13 cellular contexts compared by ENCODE assay signal in genomic region chr1:69263982-69264381, GRCh38.
DNase-seq lines count a peak whose midpoint lies in the region; ATAC-seq and TF ChIP-seq lines count a peak whose summit lies in the region.
"Had no signal": no experiment of that assay in that cellular context is flagged by ENCODE, and none has a peak within 500 bp of the region (broad histone marks: within the 10 kb centered on the region; RNA-seq: fewer than 3 reads in every experiment).

No MANE protein-coding gene starts in this region.

- H3K9me3 Mint-ChIP-seq in nephron: no peaks in the 10 kb centered on the region
- H3K9me3 Mint-ChIP-seq: T-helper 1 cell treated with Interleukin-12 subunit alpha and Interleukin-12 subunit beta and Interleukin-4 antibody, amounts not matched to agents 30 μg/mL and 1 μg/mL, for 36 hours had no signal

- DNase-seq in Daoy (ENCODE audit: low read depth) (peak; percentile 1), NCI-H1417 (lab: John Stamatoyannopoulos, UW) (peak; percentile 22 to 97 (median 81)), NCI-H524 treated with DMSO at 0.1 percent for 48 hours (lab: John Stamatoyannopoulos, UW) (no peak), cerebellum (ENCODE audit: low spot score) (no peak)
- DNase-seq: activated CD8-positive, alpha-beta T cell treated with anti-CD3 and anti-CD28 coated beads, Interleukin-2, amount 10 ng/mL, durations not matched to agents 7 days and 5 days; activated naive CD4-positive, alpha-beta T cell treated with anti-CD3 and anti-CD28 coated beads, Interleukin-2, amount 50 U/mL, for 16 hours; Caco-2; upper lobe of left lung had no signal

- H3K36me3 Mint-ChIP-seq in nephron (ENCODE audit: low read depth): no peaks in the 10 kb centered on the region

- peaks cover 3% of the 10 kb centered on the region for H3K27me3 Mint-ChIP-seq in nephron (ENCODE audit: low read depth)

- H3K4me3 Mint-ChIP-seq in nephron: peak overlapping the region in 1 of 3 experiments; percentile 4
- H3K4me3 Mint-ChIP-seq: activated CD8-positive, alpha-beta T cell treated with anti-CD3 and anti-CD28 coated beads, Interleukin-2, amount 10 ng/mL, durations not matched to agents 7 days and 5 days; T-helper 1 cell treated with Interleukin-12 subunit alpha and Interleukin-12 subunit beta and Interleukin-4 antibody, amounts not matched to agents 30 μg/mL and 1 μg/mL, for 36 hours had no signal

- ATAC-seq in SK-N-SH treated with all-trans-retinoic acid at 6 μM for 48 hours (no peak), GM21737 (IDR thresholded peaks at IDR 0.05; ENCODE audit: unreplicated experiment) (no peak)
- ATAC-seq in activated CD4-positive, CD25-positive, alpha-beta regulatory T cell treated with anti-CD3 and anti-CD28 coated beads, Interleukin-2, amount 50 U/mL, for 24 hours: no peak
- ATAC-seq: activated CD8-positive, alpha-beta T cell treated with anti-CD3 and anti-CD28 coated beads, Interleukin-2, amount 10 ng/mL, durations not matched to agents 7 days and 5 days had no signal

- H3K4me1 Mint-ChIP-seq in nephron: peaks cover 34% of the 10 kb centered on the region

- H3K27ac Mint-ChIP-seq in nephron: peak overlapping the region; percentile 17 to 77 (median 72)
- H3K27ac Mint-ChIP-seq: activated CD8-positive, alpha-beta T cell treated with anti-CD3 and anti-CD28 coated beads, Interleukin-2, amount 10 ng/mL, durations not matched to agents 7 days and 5 days; T-helper 1 cell treated with Interleukin-12 subunit alpha and Interleukin-12 subunit beta and Interleukin-4 antibody, amounts not matched to agents 30 μg/mL and 1 μg/mL, for 36 hours had no signal

- no peak for TF ChIP-seq CTCF in nephron (IDR thresholded peaks at IDR 0.05; ENCODE audit: unreplicated experiment in 3 of 3)

TF ChIP-seq in SK-N-SH treated with all-trans-retinoic acid at 6 μM for 48 hours, 23 proteins besides CTCF, POLR2A, EP300 and RAD21:
- no peak for TF ChIP-seq CREB5 (CRISPR knock-in tag; IDR thresholded peaks at IDR 0.05; ENCODE audit: low read depth)
- no peak for TF ChIP-seq ARNTL (CRISPR knock-in tag; IDR thresholded peaks at IDR 0.05; ENCODE audit: borderline replicate concordance, low read depth)
- TF ChIP-seq RARB (CRISPR knock-in tag; IDR thresholded peaks at IDR 0.05): no peak
- TF ChIP-seq ISL1 (CRISPR knock-in tag; IDR thresholded peaks at IDR 0.05): peak; percentile 75
TF ChIP-seq in SK-N-SH treated with all-trans-retinoic acid at 6 μM for 48 hours: peak in this region for 1.

Comparison
In these comparisons a context has a peak if more than half of its experiments do, and no peak if none do; other contexts are left out.
1. DNase-seq: peak in Daoy (single experiment) and NCI-H1417 (3 of 3); none in NCI-H524 treated with DMSO at 0.1 percent for 48 hours (single experiment) and cerebellum (single experiment).